In the genomic region with DNA sequence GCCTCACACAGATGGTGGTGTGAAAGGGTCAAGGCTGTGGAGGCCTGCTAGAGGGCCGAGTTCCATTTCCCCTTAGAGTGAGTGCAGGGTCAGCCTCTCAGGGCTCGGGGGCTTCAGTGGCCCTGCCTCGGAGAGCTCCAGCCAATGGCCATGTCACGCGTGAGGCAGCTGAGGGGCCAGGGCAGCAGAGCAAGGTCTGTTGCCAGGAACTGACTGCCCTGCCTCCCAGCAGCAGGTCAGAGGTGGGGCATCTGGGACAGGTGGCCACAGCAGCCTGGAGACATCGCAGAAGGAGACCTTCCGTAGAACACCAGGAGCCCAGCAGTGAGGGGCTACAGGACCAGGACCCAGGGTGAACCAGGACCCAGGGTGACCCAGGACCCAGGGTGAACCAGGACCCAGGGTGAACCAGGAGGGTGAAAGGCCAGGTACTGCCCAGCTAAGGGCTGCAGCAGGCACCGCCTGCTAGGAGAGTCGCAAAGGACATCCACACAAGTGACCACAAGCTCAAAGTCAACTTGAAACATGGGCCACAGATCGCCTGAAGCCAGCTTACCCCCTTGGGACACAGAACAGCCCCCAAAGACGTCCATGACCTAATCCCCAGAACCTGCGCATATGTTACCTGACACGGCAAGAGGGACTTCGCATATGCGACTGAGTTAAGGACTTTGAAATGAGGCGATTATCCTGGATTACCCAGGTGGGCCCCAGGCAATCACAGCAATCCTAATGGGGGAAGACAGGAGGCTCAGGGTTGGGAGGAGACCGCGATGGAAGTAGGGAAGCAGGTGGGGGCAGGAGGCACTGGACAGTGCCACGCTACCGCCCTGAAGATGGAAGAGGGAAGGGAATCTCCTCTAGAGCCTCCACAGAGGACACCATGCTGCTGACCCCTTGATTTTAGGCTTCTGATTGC, we compare ENCODE assay signal across 17 cellular contexts. TPM values are rescaled to one million over a fixed set of nuclear protein-coding genes. Genes with fewer than 3 reads are reported as not detected.
DNase-seq lines count a peak whose midpoint lies in the region; ATAC-seq and TF ChIP-seq lines count a peak whose summit lies in the region.
"Had no signal": no experiment of that assay in that cellular context is flagged by ENCODE, and none has a peak within 500 bp of the region (broad histone marks: within the 10 kb centered on the region; RNA-seq: fewer than 3 reads in every experiment).

No MANE protein-coding gene starts in this region.

- H3K9me3 ChIP-seq in sigmoid colon (no peaks in the 10 kb centered on the region), vagina (no peaks in the 10 kb centered on the region)
- H3K9me3 ChIP-seq: SJCRH30 had no signal

- no peak overlapping the region for H3K4me3 ChIP-seq in sigmoid colon
- H3K4me3 ChIP-seq in vagina: no peak overlapping the region
- H3K4me3 ChIP-seq: PC-9, SJCRH30 had no signal

- peaks cover 93% of the 10 kb centered on the region for H3K4me1 Mint-ChIP-seq in activated CD8-positive, alpha-beta T cell treated with anti-CD3 and anti-CD28 coated beads, Interleukin-2, amount 10 ng/mL, durations not matched to agents 7 days and 5 days (ENCODE audit: low read depth)
- peaks cover 73% of the 10 kb centered on the region for H3K4me1 Mint-ChIP-seq in activated CD8-positive, alpha-beta T cell treated with anti-CD3 and anti-CD28 coated beads for 36 hours (ENCODE audit: low read depth)

- WGBS in sigmoid colon, 2 donors: 87% methylated on average over 20 of the region's 20 CpGs

- TF ChIP-seq POLR2A in sigmoid colon (IDR thresholded peaks at IDR 0.05) (no peak), vagina (IDR thresholded peaks at IDR 0.05) (no peak)

- TF ChIP-seq EP300 in sigmoid colon (IDR thresholded peaks at IDR 0.05): no peak

- no peaks in the 10 kb centered on the region for H3K9me3 Mint-ChIP-seq in activated CD8-positive, alpha-beta T cell treated with anti-CD3 and anti-CD28 coated beads, Interleukin-2, amount 10 ng/mL, durations not matched to agents 7 days and 5 days (ENCODE audit: insufficient read depth)
- no peaks in the 10 kb centered on the region for H3K9me3 Mint-ChIP-seq in activated CD8-positive, alpha-beta T cell treated with anti-CD3 and anti-CD28 coated beads for 36 hours
- H3K9me3 Mint-ChIP-seq: activated naive CD4-positive, alpha-beta T cell treated with anti-CD3 and anti-CD28 coated beads for 36 hours had no signal

- peaks cover 46% of the 10 kb centered on the region for H3K36me3 Mint-ChIP-seq in activated CD8-positive, alpha-beta T cell treated with anti-CD3 and anti-CD28 coated beads, Interleukin-2, amount 10 ng/mL, durations not matched to agents 7 days and 5 days (ENCODE audit: low read depth)
- H3K36me3 Mint-ChIP-seq in activated CD8-positive, alpha-beta T cell treated with anti-CD3 and anti-CD28 coated beads for 36 hours (ENCODE audit: low read depth): peaks cover 18% of the 10 kb centered on the region

- H3K4me1 ChIP-seq in sigmoid colon (peaks cover 0 to 27% (median 22%) of the 10 kb centered on the region in 4 donors), vagina (peaks cover 16% of the 10 kb centered on the region)

- H3K27ac ChIP-seq in sigmoid colon (no peak overlapping the region), vagina (no peak overlapping the region)
- H3K27ac ChIP-seq: PC-9, SJCRH30 had no signal

- H3K36me3 ChIP-seq in sigmoid colon (no peaks in the 10 kb centered on the region), vagina (no peaks in the 10 kb centered on the region)
- H3K36me3 ChIP-seq: SJCRH30 had no signal

- POLR2A ChIA-PET in activated CD8-positive, alpha-beta T cell treated with anti-CD3 and anti-CD28 coated beads, Interleukin-2, amount 10 ng/mL, durations not matched to agents 7 days and 5 days (lab: Charles Lee): no interaction called here
- POLR2A ChIA-PET in activated CD8-positive, alpha-beta T cell treated with anti-CD3 and anti-CD28 coated beads for 36 hours (lab: Charles Lee): interaction anchor here (1.0 to 4.0 kb wide), 2 partner anchors 63 to 108 kb away, joined by 3 to 19 read pairs; a partner anchor contains a TSS

- no peak for ATAC-seq in activated CD8-positive, alpha-beta T cell treated with anti-CD3 and anti-CD28 coated beads, Interleukin-2, amount 10 ng/mL, durations not matched to agents 7 days and 5 days
- no peak for ATAC-seq in activated CD8-positive, alpha-beta T cell treated with anti-CD3 and anti-CD28 coated beads for 36 hours
- no peak for ATAC-seq in GM21529 (IDR thresholded peaks at IDR 0.05; ENCODE audit: unreplicated experiment)
- ATAC-seq: left lobe of liver had no signal

- H3K27me3 ChIP-seq in sigmoid colon: no peaks in the 10 kb centered on the region
- no peaks in the 10 kb centered on the region for H3K27me3 ChIP-seq in vagina
- H3K27me3 ChIP-seq: SJCRH30 had no signal

- intact Hi-C loops in activated CD8-positive, alpha-beta T cell treated with anti-CD3 and anti-CD28 coated beads for 36 hours (cut with micrococcal nuclease): no loop called here
- intact Hi-C loops in sigmoid colon (cut with DNase I) (no loop called here), vagina (cut with DNase I) (no loop called here)

- H3K4me3 Mint-ChIP-seq in activated CD8-positive, alpha-beta T cell treated with anti-CD3 and anti-CD28 coated beads, Interleukin-2, amount 10 ng/mL, durations not matched to agents 7 days and 5 days: no peak overlapping the region
- H3K4me3 Mint-ChIP-seq in activated CD8-positive, alpha-beta T cell treated with anti-CD3 and anti-CD28 coated beads for 36 hours: no peak overlapping the region

- peak overlapping the region; percentile 18 for H3K27ac Mint-ChIP-seq in activated CD8-positive, alpha-beta T cell treated with anti-CD3 and anti-CD28 coated beads, Interleukin-2, amount 10 ng/mL, durations not matched to agents 7 days and 5 days
- no peak overlapping the region for H3K27ac Mint-ChIP-seq in activated CD8-positive, alpha-beta T cell treated with anti-CD3 and anti-CD28 coated beads for 36 hours

- no peak for DNase-seq in activated CD8-positive, alpha-beta T cell treated with anti-CD3 and anti-CD28 coated beads, Interleukin-2, amount 10 ng/mL, durations not matched to agents 7 days and 5 days
- no peak for DNase-seq in activated CD8-positive, alpha-beta T cell treated with anti-CD3 and anti-CD28 coated beads for 36 hours
- DNase-seq in NCI-H82 (lab: John Stamatoyannopoulos, UW) (peak; percentile 97), islet precursor cell (peak; percentile 51), sigmoid colon (peak; percentile 55), NCI-H526 (lab: John Stamatoyannopoulos, UW) (no peak), vagina (ENCODE audit: extremely low spot score in 2 of 2) (no peak)
- DNase-seq: 8988T; NCI-H1417 treated with DMSO at 0.1 percent for 48 hours; NCI-H2171 treated with DMSO at 0.1 percent for 48 hours; NCI-H748 treated with DMSO at 0.1 percent for 48 hours; PC-9; SJCRH30; stimulated activated CD4-positive, alpha-beta T cell treated with anti-CD3 and anti-CD28 coated beads, Interleukin-4, amount 100 ng/mL, for 1 hour had no signal

- CTCF ChIA-PET in activated CD8-positive, alpha-beta T cell treated with anti-CD3 and anti-CD28 coated beads, Interleukin-2, amount 10 ng/mL, durations not matched to agents 7 days and 5 days (lab: Charles Lee): interaction anchor here (1.0 to 12.3 kb wide), 6 partner anchors 11 to 163 kb away, joined by 3 to 172 read pairs (median 34); no protein-coding TSS in a partner anchor
- CTCF ChIA-PET in activated CD8-positive, alpha-beta T cell treated with anti-CD3 and anti-CD28 coated beads for 36 hours (lab: Charles Lee): interaction anchor here (1.1 to 11.0 kb wide), 7 partner anchors 10 to 232 kb away, joined by 4 to 145 read pairs (median 8); no protein-coding TSS in a partner anchor

- no peaks in the 10 kb centered on the region for H3K27me3 Mint-ChIP-seq in activated CD8-positive, alpha-beta T cell treated with anti-CD3 and anti-CD28 coated beads, Interleukin-2, amount 10 ng/mL, durations not matched to agents 7 days and 5 days (ENCODE audit: low read depth)
- H3K27me3 Mint-ChIP-seq in activated CD8-positive, alpha-beta T cell treated with anti-CD3 and anti-CD28 coated beads for 36 hours: no peaks in the 10 kb centered on the region

- TF ChIP-seq CTCF in activated CD8-positive, alpha-beta T cell treated with anti-CD3 and anti-CD28 coated beads for 36 hours (IDR thresholded peaks at IDR 0.05): no peak
- TF ChIP-seq CTCF in sigmoid colon (IDR thresholded peaks at IDR 0.05) (no peak), vagina (IDR thresholded peaks at IDR 0.05) (no peak)

RNA-seq across cellular contexts. Expression of a gene that starts 4.8 kb away (rescaled TPM):
- total RNA-seq in activated CD8-positive, alpha-beta T cell treated with anti-CD3 and anti-CD28 coated beads, Interleukin-2, amount 10 ng/mL, durations not matched to agents 7 days and 5 days: 10 to 100 TPM; 62.3 to 72.4 TPM
- 10 to 100 TPM; 21.1 to 22.4 TPM for total RNA-seq in activated CD8-positive, alpha-beta T cell treated with anti-CD3 and anti-CD28 coated beads for 36 hours
- total RNA-seq in sigmoid colon (10 to 100 TPM; 10.0 to 13.7 (median 12.1) TPM), vagina (28.5 TPM)
- polyA plus RNA-seq in sigmoid colon: 10 to 100 TPM in 1 of 3 donors, 1 to 10 TPM in 2; 4.2 to 12.2 (median 8.6) TPM

Comparison
In these comparisons a context has a peak if more than half of its experiments do, and no peak if none do; other contexts are left out.
1. DNase-seq: peak in NCI-H82 (single experiment), islet precursor cell (single experiment) and sigmoid colon (single experiment); none in activated CD8-positive, alpha-beta T cell treated with anti-CD3 and anti-CD28 coated beads, Interleukin-2, amount 10 ng/mL, durations not matched to agents 7 days and 5 days (single experiment), activated CD8-positive, alpha-beta T cell treated with anti-CD3 and anti-CD28 coated beads for 36 hours (single experiment), NCI-H526 (0 of 2) and vagina (0 of 2).